8 cellular contexts compared by ENCODE assay signal in genomic region chr19:35549174-35549788, GRCh38. TPM values are rescaled to one million over a fixed set of nuclear protein-coding genes. Genes with fewer than 3 reads are reported as not detected.
DNase-seq lines count a peak whose midpoint lies in the region; ATAC-seq and TF ChIP-seq lines count a peak whose summit lies in the region.

No MANE protein-coding gene starts in this region.

- no peak overlapping the region for H3K9ac ChIP-seq in PC-3 (ENCODE audit: low read length)

- H2AFZ ChIP-seq in PC-3 (ENCODE audit: low read length) = no peak overlapping the region

- TF ChIP-seq POLR2A in prostate gland (IDR thresholded peaks at IDR 0.05) = no peak

- peaks cover 33% of the 10 kb centered on the region for H3K79me2 ChIP-seq in PC-3 (ENCODE audit: low read length)

- no peak overlapping the region for H3K4me3 Mint-ChIP-seq in activated T-cell treated with anti-CD3 and anti-CD28 coated beads, Interleukin-2, amount 50 U/mL, for 24 hours

- no peaks in the 10 kb centered on the region for H3K9me3 Mint-ChIP-seq in activated T-cell treated with anti-CD3 and anti-CD28 coated beads, Interleukin-2, amount 50 U/mL, for 24 hours

- H3K9me3 ChIP-seq in PC-3 (ENCODE audit: low read length) = no peaks in the 10 kb centered on the region
- no peaks in the 10 kb centered on the region for H3K9me3 ChIP-seq in prostate gland

- H3K27ac Mint-ChIP-seq in activated T-cell treated with anti-CD3 and anti-CD28 coated beads, Interleukin-2, amount 50 U/mL, for 24 hours = no peak overlapping the region

- no peaks in the 10 kb centered on the region for H3K27me3 Mint-ChIP-seq in activated T-cell treated with anti-CD3 and anti-CD28 coated beads, Interleukin-2, amount 50 U/mL, for 24 hours

- POLR2A ChIA-PET in PC-3 (lab: Charles Lee; ENCODE audit: unreplicated experiment) = no interaction called here

- H3K9me2 ChIP-seq in PC-3 (replicated peaks; ENCODE audit: low read length) = no peaks in the 10 kb centered on the region

- TF ChIP-seq CTCF in PC-3 (conservative IDR thresholded peaks at IDR 0.05; ENCODE audit: low read depth, low read length) (peak; percentile 78), fibroblast of mammary gland (conservative IDR thresholded peaks at IDR 0.05; ENCODE audit: control insufficient read depth, insufficient read depth, low read depth, low read length) (peak; percentile 67), prostate gland (IDR thresholded peaks at IDR 0.05) (peak; percentile 55 to 83 (median 72))

- intact Hi-C loops in PC-3 (cut with micrococcal nuclease) = loop anchor here (2.0 to 5.0 kb wide), 2 partner anchors 56 to 168 kb away; partner anchors contain the start of gene KMT2B
- intact Hi-C loops in prostate gland (cut with DNase I) = loop anchor here (2.0 to 5.0 kb wide), 3 partner anchors 78 to 168 kb away; partner anchors contain the start of genes COX6B1 and RBM42

- H3K27me3 ChIP-seq in PC-3 (ENCODE audit: low read length) (no peaks in the 10 kb centered on the region), prostate gland (replicated peaks; ENCODE audit: insufficient read depth) (no peaks in the 10 kb centered on the region)

- peaks cover 38% of the 10 kb centered on the region for H3K4me1 Mint-ChIP-seq in activated T-cell treated with anti-CD3 and anti-CD28 coated beads, Interleukin-2, amount 50 U/mL, for 24 hours (ENCODE audit: low read depth)

- no peak overlapping the region for H3K4me3 ChIP-seq in Jurkat, Clone E6-1 (ENCODE audit: low read length)
- H3K4me3 ChIP-seq in PC-3 (ENCODE audit: low read length) (no peak overlapping the region), fibroblast of mammary gland (ENCODE audit: control insufficient read depth, low read depth, low read length) (no peak overlapping the region), prostate gland (no peak overlapping the region)

- H3K36me3 Mint-ChIP-seq in activated T-cell treated with anti-CD3 and anti-CD28 coated beads, Interleukin-2, amount 50 U/mL, for 24 hours (ENCODE audit: low read depth) = peaks cover 59% of the 10 kb centered on the region

- H3K4me1 ChIP-seq in PC-3 (ENCODE audit: insufficient read depth, low read length) = peaks cover 13% of the 10 kb centered on the region; the same call in 1 of the 2 replicates
- H3K4me1 ChIP-seq in prostate gland (replicated peaks) = peaks cover 6% of the 10 kb centered on the region

- no peaks in the 10 kb centered on the region for H3F3A ChIP-seq in PC-3 (ENCODE audit: low read length, unreplicated experiment)

- DNase-seq in DMS79 (lab: John Stamatoyannopoulos, UW) (peak; percentile 40), PC-3 (peak; percentile 65), fibroblast of mammary gland (ENCODE audit: low read depth) (peak; percentile 69), prostate gland (ENCODE audit: low spot score) (peak; percentile 66), occipital lobe (lab: John Stamatoyannopoulos, UW) (no peak)
- DNase-seq in Jurkat, Clone E6-1 (ENCODE audit: low read depth, low spot score) = peak; percentile 49
- DNase-seq in activated T-cell treated with anti-CD3 and anti-CD28 coated beads, Interleukin-2, amount 50 U/mL, for 24 hours = peak; percentile 62

- 22% methylated on average over 6 of the region's 6 CpGs for WGBS in prostate gland

- ATAC-seq in PC-3 = no peak
- ATAC-seq in HG03025 (IDR thresholded peaks at IDR 0.05; ENCODE audit: low FRiP score, unreplicated experiment) = no peak

- no peaks in the 10 kb centered on the region for H3K36me3 ChIP-seq in PC-3 (ENCODE audit: low read depth, low read length)
- H3K36me3 ChIP-seq in prostate gland = no peaks in the 10 kb centered on the region

- CTCF ChIA-PET in PC-3 (lab: Charles Lee) = no interaction called here

- H3K27ac ChIP-seq in PC-3 (ENCODE audit: low read length) = no peak overlapping the region
- H3K27ac ChIP-seq in prostate gland = no peak overlapping the region

- H3K4me2 ChIP-seq in PC-3 (ENCODE audit: low read length) = no peak overlapping the region

- BruUV-seq in PC-3 (replicated peaks; lab: Mats Ljungman, UMichigan) = no TSS peak

- no peaks in the 10 kb centered on the region for H4K20me1 ChIP-seq in PC-3 (ENCODE audit: low read length)

RNA-seq across cellular contexts. Expression of gene TMEM147, which starts 3.9 kb away (rescaled TPM):
- 199 TPM for polyA plus RNA-seq in Jurkat, Clone E6-1 (2012; ENCODE audit: insufficient read depth, insufficient read length)
- total RNA-seq in PC-3 (2014; rRNA removed) (191 and 206 TPM in 2 replicates), prostate gland (100 to 1,000 TPM; 105 to 120 TPM), occipital lobe (37.4 TPM)

RNA-seq across cellular contexts. Expression of gene ATP4A, which starts 14.2 kb away (rescaled TPM):
- polyA plus RNA-seq in Jurkat, Clone E6-1 (2012; ENCODE audit: insufficient read depth, insufficient read length) = not detected
- total RNA-seq in PC-3 (2014; rRNA removed) (not detected in 2 replicates), prostate gland (1 to 10 TPM in 1 of 2 donors, not detected in 1; 1.9 TPM), occipital lobe (not detected)

RNA-seq across cellular contexts. Expression of gene GAPDHS, which starts 16.0 kb away (rescaled TPM):
- not detected for polyA plus RNA-seq in Jurkat, Clone E6-1 (2012; ENCODE audit: insufficient read depth, insufficient read length)
- not detected in 2 replicates for total RNA-seq in PC-3 (2014; rRNA removed)
- total RNA-seq in prostate gland = 10 to 100 TPM in 1 of 2 donors, not detected in 1; 13.4 TPM
- total RNA-seq in occipital lobe = not detected

RNA-seq across cellular contexts. Expression of gene SBSN, which starts 21.2 kb away (rescaled TPM):
- not detected for polyA plus RNA-seq in Jurkat, Clone E6-1 (2012; ENCODE audit: insufficient read depth, insufficient read length)
- 0.26 and 2.1 TPM in 2 replicates for total RNA-seq in PC-3 (2014; rRNA removed)
- total RNA-seq in prostate gland = 1 to 10 TPM in 1 of 2 donors, under 1 TPM in 1; 0.32 to 4.9 TPM
- not detected for total RNA-seq in occipital lobe

RNA-seq across cellular contexts. Expression of gene DMKN, which starts 35.8 kb away (rescaled TPM):
- 2.3 TPM for polyA plus RNA-seq in Jurkat, Clone E6-1 (2012; ENCODE audit: insufficient read depth, insufficient read length)
- 128 and 144 TPM in 2 replicates for total RNA-seq in PC-3 (2014; rRNA removed)
- total RNA-seq in prostate gland = 10 to 100 TPM; 50.9 to 80.5 TPM
- total RNA-seq in occipital lobe = 0.94 TPM
